Comparison of ENCODE assay signal across 16 cellular contexts in the genomic region with DNA sequence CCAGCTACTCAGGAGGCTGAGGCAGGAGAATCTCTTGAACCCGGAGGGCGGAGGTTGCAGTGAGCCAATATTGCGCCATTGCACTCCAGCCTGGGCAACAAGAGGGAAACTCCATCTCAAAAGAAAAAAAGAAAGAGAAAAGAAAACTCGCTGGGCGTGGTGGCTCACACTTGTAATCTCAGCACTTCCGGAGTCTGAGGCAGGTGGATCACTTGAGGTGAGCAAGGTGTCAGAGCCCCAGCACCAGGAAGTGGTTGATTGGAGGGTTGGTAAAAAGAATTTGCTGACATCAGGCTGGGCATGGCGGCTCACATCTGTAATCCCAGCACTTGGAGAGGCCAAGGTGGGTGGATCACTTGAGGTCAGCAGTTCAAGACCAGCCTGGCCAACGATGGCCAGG. TPM values are rescaled to one million over a fixed set of nuclear protein-coding genes. Genes with fewer than 3 reads are reported as not detected.
DNase-seq lines count a peak whose midpoint lies in the region; ATAC-seq, FAIRE-seq and TF ChIP-seq lines count a peak whose summit lies in the region.
"Not testable (repeated sequence)": the region's sequence is repeated elsewhere in the genome, so short reads cannot be mapped to it uniquely, and the experiment has no call there.
"Had no signal": no experiment of that assay in that cellular context is flagged by ENCODE, and none has a peak within 500 bp of the region (broad histone marks: within the 10 kb centered on the region; RNA-seq: fewer than 3 reads in every experiment).

No MANE protein-coding gene starts in this region.

- H3K27ac Mint-ChIP-seq in CD4-positive, CD25-positive, alpha-beta regulatory T cell, result peak overlapping the region in 2 of 3 donors; percentile 46 to 49

- peak; percentile 12 to 47 (median 44) for DNase-seq in CD4-positive, CD25-positive, alpha-beta regulatory T cell
- peak; percentile 93 for DNase-seq in RPMI8226
- DNase-seq in activated CD4-positive, alpha-beta T cell treated with anti-CD3 and anti-CD28 coated beads for 48 hours, result peak; percentile 27
- DNase-seq in activated T-cell treated with anti-CD3 and anti-CD28 coated beads for 1 hour (ENCODE audit: low read depth), result peak; percentile 16
- DNase-seq in activated gamma-delta T cell treated with Interleukin-2 at 50 U/mL for 16 hours, result peak; percentile 45
- DNase-seq in central memory CD4-positive, alpha-beta T cell, result peak; percentile 84
- not testable (repeated sequence) for DNase-seq in HepG2 (ENCODE audit: low spot score)
- DNase-seq in stimulated activated CD8-positive, alpha-beta memory T cell treated with anti-CD3 and anti-CD28 coated beads, Interleukin-12 subunit alpha, Interleukin-12 subunit beta, amount 100 ng/mL, for 1 hour (ENCODE audit: low read depth), result peak; percentile 8

- not testable (repeated sequence) for H3K9ac ChIP-seq in HepG2 (ENCODE audit: insufficient read depth, low read depth, low read length)

- H3K9me3 Mint-ChIP-seq in CD4-positive, CD25-positive, alpha-beta regulatory T cell, result not testable (repeated sequence)

- TF ChIP-seq EP300 in HepG2 (IDR thresholded peaks at IDR 0.05; ENCODE audit: low read depth in 2 of 2, low read length in 2 of 2); HepG2 (CRISPR knock-in tag; IDR thresholded peaks at IDR 0.05; ENCODE audit: borderline replicate concordance): not testable (repeated sequence)

- not testable (repeated sequence) for H3K36me3 ChIP-seq in CD4-positive, CD25-positive, alpha-beta regulatory T cell (ENCODE audit: control insufficient read depth, insufficient read depth, low read length); HepG2 (replicated peaks in 1 of 2; ENCODE audit: control insufficient read depth in 1 of 2, insufficient read depth in 2 of 2, low read length in 2 of 2)

- not testable (repeated sequence) for H3K4me1 ChIP-seq in CD4-positive, CD25-positive, alpha-beta regulatory T cell (ENCODE audit: control insufficient read depth, insufficient read depth, low read length, poor library complexity, severe bottlenecking)
- peaks cover 11% of the 10 kb centered on the region for H3K4me1 ChIP-seq in HepG2 (ENCODE audit: insufficient read depth, low read length)

- H3K4me3 Mint-ChIP-seq in CD4-positive, CD25-positive, alpha-beta regulatory T cell, result peak overlapping the region in 2 of 4 donors; percentile 15 to 28

- H3K27ac ChIP-seq in CD4-positive, CD25-positive, alpha-beta regulatory T cell (ENCODE audit: insufficient read depth, low read length, poor library complexity, severe bottlenecking), result peak overlapping the region; percentile 55
- not testable (repeated sequence) for H3K27ac ChIP-seq in HepG2 (ENCODE audit: extremely low read length, insufficient read depth, low read length)

- H2AFZ ChIP-seq in HepG2 (ENCODE audit: low read length), result not testable (repeated sequence)

- FAIRE-seq in HepG2 (lab: Jason Lieb, UNC), result not testable (repeated sequence)

- intact Hi-C loops in HepG2 (cut with micrococcal nuclease; ENCODE audit: unreplicated experiment), result not testable (repeated sequence)

- H3K27me3 Mint-ChIP-seq in CD4-positive, CD25-positive, alpha-beta regulatory T cell, result not testable (repeated sequence)

- H3K4me2 ChIP-seq in HepG2 (ENCODE audit: low read depth, low read length), result not testable (repeated sequence)

- H3K4me1 Mint-ChIP-seq in CD4-positive, CD25-positive, alpha-beta regulatory T cell, result peaks cover 6 to 19% (median 8%) of the 10 kb centered on the region in 4 donors

- not testable (repeated sequence) for H4K20me1 ChIP-seq in HepG2 (ENCODE audit: insufficient read depth, low read length)

- H3K27me3 ChIP-seq in CD4-positive, CD25-positive, alpha-beta regulatory T cell (ENCODE audit: control insufficient read depth, insufficient read depth, low read length); HepG2 (ENCODE audit: control insufficient read depth in 1 of 2, insufficient read depth in 2 of 2, low read length in 2 of 2): not testable (repeated sequence)

- POLR2A ChIA-PET in HepG2 (lab: Yijun Ruan, JAX), result not testable (repeated sequence)

- TF ChIP-seq CTCF in HepG2 (CRISPR knock-in tag; IDR thresholded peaks at IDR 0.05), result not testable (repeated sequence)

- not testable (repeated sequence) for BruUV-seq in HepG2 (replicated peaks; lab: Mats Ljungman, UMichigan)

- not testable (repeated sequence) for H3K4me3 ChIP-seq in CD4-positive, CD25-positive, alpha-beta regulatory T cell (ENCODE audit: low read depth, low read length); HepG2 (replicated peaks in 1 of 3; ENCODE audit: insufficient read depth in 1 of 3, low read depth in 2 of 3, low read length in 3 of 3)

- ATAC-seq in CD4-positive, CD25-positive, alpha-beta regulatory T cell (ENCODE audit: low read depth in 2 of 2), result peak; percentile 43 to 60
- not testable (repeated sequence) for ATAC-seq in HepG2

- H3K36me3 Mint-ChIP-seq in CD4-positive, CD25-positive, alpha-beta regulatory T cell, result peaks cover 18% of the 10 kb centered on the region

- in situ Hi-C loops in HepG2 (cut with HindIII; ENCODE audit: extremely low pct_ligation_motif_present, low pct_unique_long_range_greater_than_20kb), result not testable (repeated sequence)

- TF ChIP-seq RAD21 in HepG2 (CRISPR knock-in tag; IDR thresholded peaks at IDR 0.05), result not testable (repeated sequence)

- H3K9me3 ChIP-seq in CD4-positive, CD25-positive, alpha-beta regulatory T cell (ENCODE audit: control insufficient read depth in 2 of 2, low read length in 2 of 2); HepG2 (ENCODE audit: low read length): not testable (repeated sequence)

- H3K79me2 ChIP-seq in HepG2 (ENCODE audit: insufficient read depth, low read length), result not testable (repeated sequence)

- TF ChIP-seq POLR2A in HepG2 (IDR thresholded peaks at IDR 0.05; ENCODE audit: insufficient read depth in 1 of 2, low read depth in 2 of 2, low read length in 2 of 2), result not testable (repeated sequence)

- CTCF ChIA-PET in HepG2 (lab: Yijun Ruan, JAX; ENCODE audit: low intra/inter-chr PET ratio, low total read pairs), result not testable (repeated sequence)

- WGBS in HepG2 (ENCODE audit: low lambda C conversion rate), result 59% methylated on average over 8 of the region's 8 CpGs

RNA-seq across cellular contexts. Expression of a gene that starts 22.1 kb away (rescaled TPM):
- total RNA-seq in CD4-positive, CD25-positive, alpha-beta regulatory T cell, result 5.7 TPM
- polyA plus RNA-seq in CD4-positive, CD25-positive, alpha-beta regulatory T cell, result 1 to 10 TPM; 1.2 to 3.9 (median 2.5) TPM
- not detected in 2 replicates for total RNA-seq in HepG2 (2016; rRNA removed; fragmentation: Illumina TruSeq; extraction: Trizol)
- not detected in 2 replicates for total RNA-seq in HepG2 (2016; cell fraction: cytosol; rRNA removed; fragmentation: Illumina TruSeq; extraction: Trizol; ENCODE audit: low read depth)
- not detected in 2 replicates for total RNA-seq in HepG2 (2016; cell fraction: insoluble cytoplasmic fraction; rRNA removed; fragmentation: Illumina TruSeq; extraction: Trizol)
- total RNA-seq in HepG2 (2016; cell fraction: membrane; rRNA removed; fragmentation: Illumina TruSeq; extraction: Trizol), result not detected in 2 replicates
- not detected in 2 replicates for total RNA-seq in HepG2 (2016; cell fraction: nucleus; rRNA removed; fragmentation: Illumina TruSeq; extraction: Trizol)
- polyA plus RNA-seq in HepG2 (2011; rRNA removed), result not detected in 2 replicates
- not detected in 2 replicates for polyA plus RNA-seq in HepG2 (2011; cell fraction: cytosol; rRNA removed)
- not detected in 2 replicates for polyA plus RNA-seq in HepG2 (2011; cell fraction: nucleus; rRNA removed)
- polyA plus RNA-seq in HepG2 (2012), result not detected in 2 replicates
- not detected in 2 replicates for polyA plus RNA-seq in HepG2 (2016; cell fraction: cytosol; fragmentation: Illumina TruSeq; extraction: Trizol; ENCODE audit: low read depth)
- polyA plus RNA-seq in HepG2 (2016; cell fraction: insoluble cytoplasmic fraction; fragmentation: Illumina TruSeq; extraction: Trizol; ENCODE audit: low read depth), result not detected in 2 replicates
- not detected in 2 replicates for polyA plus RNA-seq in HepG2 (2016; cell fraction: membrane; fragmentation: Illumina TruSeq; extraction: Trizol; ENCODE audit: low read depth)
- not detected in 2 replicates for polyA plus RNA-seq in HepG2 (2016; cell fraction: nucleus; fragmentation: Illumina TruSeq; extraction: Trizol; ENCODE audit: insufficient read depth, low read depth)
- not detected in 2 replicates for polyA minus RNA-seq in HepG2 (2011; rRNA and poly(A)+ RNA removed; ENCODE audit: low replicate concordance)
- not detected in 2 replicates for polyA minus RNA-seq in HepG2 (2011; cell fraction: cytosol; rRNA and poly(A)+ RNA removed)
- not detected in 2 replicates for polyA minus RNA-seq in HepG2 (2011; cell fraction: nucleus; rRNA and poly(A)+ RNA removed)
- total RNA-seq: kidney epithelial cell, lung, ovary, renal cortical epithelial cell, skeletal muscle tissue, thoracic aorta, vagina had no signal
- polyA plus RNA-seq: neural cell had no signal

RNA-seq across cellular contexts. Expression of a gene that starts 40.0 kb away (rescaled TPM):
- 90.2 TPM for total RNA-seq in CD4-positive, CD25-positive, alpha-beta regulatory T cell
- polyA plus RNA-seq in CD4-positive, CD25-positive, alpha-beta regulatory T cell, result 100 to 1,000 TPM in 1 of 4 donors, 10 to 100 TPM in 3; 44.8 to 105 (median 71.8) TPM
- 66.7 and 74.3 TPM in 2 replicates for total RNA-seq in HepG2 (2016; rRNA removed; fragmentation: Illumina TruSeq; extraction: Trizol)
- 42.1 and 45.3 TPM in 2 replicates for total RNA-seq in HepG2 (2016; cell fraction: cytosol; rRNA removed; fragmentation: Illumina TruSeq; extraction: Trizol; ENCODE audit: low read depth)
- 64.1 and 73.6 TPM in 2 replicates for total RNA-seq in HepG2 (2016; cell fraction: insoluble cytoplasmic fraction; rRNA removed; fragmentation: Illumina TruSeq; extraction: Trizol)
- 56.0 and 59.1 TPM in 2 replicates for total RNA-seq in HepG2 (2016; cell fraction: membrane; rRNA removed; fragmentation: Illumina TruSeq; extraction: Trizol)
- total RNA-seq in HepG2 (2016; cell fraction: nucleus; rRNA removed; fragmentation: Illumina TruSeq; extraction: Trizol), result 31.5 and 34.1 TPM in 2 replicates
- 17.4 and 19.1 TPM in 2 replicates for polyA plus RNA-seq in HepG2 (2011; rRNA removed)
- polyA plus RNA-seq in HepG2 (2011; cell fraction: cytosol; rRNA removed), result 9.8 and 15.1 TPM in 2 replicates
- 8.6 and 10.9 TPM in 2 replicates for polyA plus RNA-seq in HepG2 (2011; cell fraction: nucleus; rRNA removed)
- 25.2 and 26.6 TPM in 2 replicates for polyA plus RNA-seq in HepG2 (2012)
- polyA plus RNA-seq in HepG2 (2016; cell fraction: cytosol; fragmentation: Illumina TruSeq; extraction: Trizol; ENCODE audit: low read depth), result 25.2 and 27.9 TPM in 2 replicates
- 74.2 and 75.3 TPM in 2 replicates for polyA plus RNA-seq in HepG2 (2016; cell fraction: insoluble cytoplasmic fraction; fragmentation: Illumina TruSeq; extraction: Trizol; ENCODE audit: low read depth)
- 35.9 and 47.0 TPM in 2 replicates for polyA plus RNA-seq in HepG2 (2016; cell fraction: membrane; fragmentation: Illumina TruSeq; extraction: Trizol; ENCODE audit: low read depth)
- 49.0 and 53.4 TPM in 2 replicates for polyA plus RNA-seq in HepG2 (2016; cell fraction: nucleus; fragmentation: Illumina TruSeq; extraction: Trizol; ENCODE audit: insufficient read depth, low read depth)
- polyA minus RNA-seq in HepG2 (2011; rRNA and poly(A)+ RNA removed; ENCODE audit: low replicate concordance), result 7.3 and 29.4 TPM in 2 replicates
- 10.6 and 13.7 TPM in 2 replicates for polyA minus RNA-seq in HepG2 (2011; cell fraction: cytosol; rRNA and poly(A)+ RNA removed)
- polyA minus RNA-seq in HepG2 (2011; cell fraction: nucleus; rRNA and poly(A)+ RNA removed), result 22.0 and 28.0 TPM in 2 replicates
